ENCODE assay signal across 18 cellular contexts in the genomic region with DNA sequence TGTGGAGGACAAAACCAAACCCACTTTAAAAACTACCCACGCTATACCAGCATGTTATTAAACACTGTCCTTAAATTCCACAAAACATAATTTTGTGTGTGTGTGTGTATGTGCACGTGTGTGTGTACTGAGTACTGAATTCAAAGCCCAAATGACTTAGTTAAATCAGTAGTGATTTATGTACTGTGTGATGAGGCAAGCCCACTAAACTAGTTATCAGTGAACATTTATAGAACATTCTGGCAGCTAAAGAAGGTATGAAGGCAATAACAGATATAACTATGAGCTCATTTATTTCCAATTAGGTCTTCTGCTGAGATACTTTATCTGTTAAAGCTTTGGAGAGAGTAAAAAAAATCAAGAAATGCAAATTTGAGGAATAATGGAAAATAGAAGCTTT.
DNase-seq lines count a peak whose midpoint lies in the region; ATAC-seq and TF ChIP-seq lines count a peak whose summit lies in the region.
"Had no signal": no experiment of that assay in that cellular context is flagged by ENCODE, and none has a peak within 500 bp of the region (broad histone marks: within the 10 kb centered on the region; RNA-seq: fewer than 3 reads in every experiment).

No MANE protein-coding gene starts in this region.

- H3K4me3 ChIP-seq in mammary epithelial cell (replicated peaks in 1 of 3; ENCODE audit: insufficient read depth in 1 of 3, low read depth in 2 of 3, low read length in 3 of 3) (no peak overlapping the region), breast epithelium (no peak overlapping the region), RWPE2 (ENCODE audit: severe bottlenecking) (no peak overlapping the region), right cardiac atrium (ENCODE audit: low read length) (no peak overlapping the region), skeletal muscle tissue (ENCODE audit: low read length in 3 of 3) (no peak overlapping the region), suprapubic skin (no peak overlapping the region)
- H3K4me3 ChIP-seq: BLaER1 had no signal

- ATAC-seq in RWPE2 (ENCODE audit: low read depth) (no peak), right cardiac atrium (peak; percentile 43 to 45)
- ATAC-seq: CD8-positive, alpha-beta T cell had no signal

- no peaks in the 10 kb centered on the region for H3K79me2 ChIP-seq in mammary epithelial cell (ENCODE audit: insufficient read depth, low read length)

- H3K27me3 ChIP-seq in mammary epithelial cell (ENCODE audit: insufficient read depth, low read length) (no peaks in the 10 kb centered on the region), breast epithelium (no peaks in the 10 kb centered on the region), RWPE2 (ENCODE audit: insufficient read depth, poor library complexity, severe bottlenecking) (no peaks in the 10 kb centered on the region), right cardiac atrium (ENCODE audit: control insufficient read depth, insufficient read depth) (no peaks in the 10 kb centered on the region), skeletal muscle tissue (ENCODE audit: control insufficient read depth in 3 of 3, insufficient read depth in 3 of 3, low read length in 3 of 3) (no peaks in the 10 kb centered on the region), suprapubic skin (no peaks in the 10 kb centered on the region)
- H3K27me3 ChIP-seq: BLaER1 had no signal

- TF ChIP-seq POLR2A in breast epithelium (IDR thresholded peaks at IDR 0.05) (no peak), suprapubic skin (IDR thresholded peaks at IDR 0.05) (no peak)

- H3K9me3 ChIP-seq in mammary epithelial cell (replicated peaks; ENCODE audit: insufficient read depth, low read length): no peaks in the 10 kb centered on the region
- H3K9me3 ChIP-seq in breast epithelium: no peaks in the 10 kb centered on the region
- no peaks in the 10 kb centered on the region for H3K9me3 ChIP-seq in RWPE2 (ENCODE audit: severe bottlenecking)
- H3K9me3 ChIP-seq in right cardiac atrium (ENCODE audit: control insufficient read depth, low read length): no peaks in the 10 kb centered on the region
- H3K9me3 ChIP-seq in skeletal muscle tissue (ENCODE audit: control insufficient read depth in 3 of 3, low read length in 3 of 3): no peaks in the 10 kb centered on the region
- no peaks in the 10 kb centered on the region for H3K9me3 ChIP-seq in suprapubic skin
- H3K9me3 ChIP-seq: BLaER1 had no signal

- CTCF ChIA-PET in mammary epithelial cell (lab: Charles Lee; ENCODE audit: low non-redundant PET): interaction anchor here (0.6 kb wide), 1 partner anchor 22 kb away, joined by 3 read pairs; no protein-coding TSS in a partner anchor

- intact Hi-C loops in mammary epithelial cell (cut with micrococcal nuclease) (loop anchor here (2.0 kb wide), 1 partner anchor 19 kb away; no protein-coding TSS in a partner anchor), breast epithelium (cut with DNase I; ENCODE audit: low total_unique reads) (no loop called here), right cardiac atrium (cut with DNase I) (loop anchor here in 1 of 4 donors (5.0 to 10.0 kb wide), 2 partner anchors 116 to 299 kb away; a partner anchor contains a TSS)

- H3K36me3 ChIP-seq in mammary epithelial cell (ENCODE audit: insufficient read depth, low read length) (no peaks in the 10 kb centered on the region), breast epithelium (no peaks in the 10 kb centered on the region), RWPE2 (ENCODE audit: low read depth) (no peaks in the 10 kb centered on the region), skeletal muscle tissue (ENCODE audit: control insufficient read depth in 3 of 3, insufficient read depth in 3 of 3, low read length in 3 of 3) (peaks cover 10 to 26% (median 13%) of the 10 kb centered on the region in 3 donors), suprapubic skin (no peaks in the 10 kb centered on the region)
- H3K36me3 ChIP-seq: BLaER1 had no signal

- 79% methylated on average over 2 of the region's 2 CpGs for WGBS in mammary epithelial cell (ENCODE audit: low coverage, missing lambda C conversion rate)
- 63% methylated on average over 2 of the region's 2 CpGs for WGBS in right cardiac atrium
- 81% methylated on average over 2 of the region's 2 CpGs for WGBS in suprapubic skin

- H2AFZ ChIP-seq in mammary epithelial cell (ENCODE audit: low read depth, low read length): peak overlapping the region; percentile 51

- no peak overlapping the region for H3K9ac ChIP-seq in mammary epithelial cell (ENCODE audit: insufficient read depth, low read length)
- H3K9ac ChIP-seq in skeletal muscle tissue (ENCODE audit: low read depth in 1 of 3, low read length in 3 of 3): no peak overlapping the region
- H3K9ac ChIP-seq: BLaER1 had no signal

- TF ChIP-seq CTCF in mammary epithelial cell (conservative IDR thresholded peaks at IDR 0.05 in 1 of 2, IDR thresholded peaks at IDR 0.05 in 1 of 2; ENCODE audit: extremely low read depth in 1 of 2, insufficient read depth in 1 of 2, low read depth in 1 of 2, low read length in 2 of 2) (no peak), breast epithelium (IDR thresholded peaks at IDR 0.05) (no peak), RWPE2 (IDR thresholded peaks at IDR 0.05; ENCODE audit: poor library complexity, severe bottlenecking) (no peak), suprapubic skin (IDR thresholded peaks at IDR 0.05) (no peak)

- peaks cover 13% of the 10 kb centered on the region for H3K4me1 ChIP-seq in mammary epithelial cell (ENCODE audit: insufficient read depth, low read length)
- no peaks in the 10 kb centered on the region for H3K4me1 ChIP-seq in breast epithelium
- peaks cover 20% of the 10 kb centered on the region for H3K4me1 ChIP-seq in RWPE2 (ENCODE audit: insufficient read depth, poor library complexity, severe bottlenecking)
- H3K4me1 ChIP-seq in right cardiac atrium (ENCODE audit: control insufficient read depth, insufficient read depth, low read length): peaks cover 1% of the 10 kb centered on the region
- peaks cover 3 to 14% (median 6%) of the 10 kb centered on the region in 3 donors for H3K4me1 ChIP-seq in skeletal muscle tissue (ENCODE audit: control insufficient read depth in 3 of 3, insufficient read depth in 3 of 3, low read length in 3 of 3)
- no peaks in the 10 kb centered on the region for H3K4me1 ChIP-seq in suprapubic skin
- H3K4me1 ChIP-seq: BLaER1 had no signal

- DNase-seq in mammary epithelial cell: no peak
- no peak for DNase-seq in breast epithelium (ENCODE audit: low spot score in 2 of 2)
- DNase-seq in RWPE2 (ENCODE audit: low spot score): no peak
- DNase-seq in right cardiac atrium: no peak
- DNase-seq in AG20443 (ENCODE audit: low spot score): no peak
- no peak for DNase-seq in hypothalamus (lab: John Stamatoyannopoulos, UW)
- no peak for DNase-seq in suprapubic skin (ENCODE audit: low spot score in 2 of 2)
- DNase-seq: 8988T; CD8-positive, alpha-beta T cell; GF-D8; NCI-H1105 treated with DMSO at 0.1 percent for 48 hours; NCI-H1694 treated with DMSO at 0.1 percent for 48 hours; NCI-H2107; NCI-H345; NCI-H526; NK-92 treated with Interleukin-12 subunit alpha and Interleukin-12 subunit beta, amount 100 ng/mL, for 24 hours had no signal

- no peak overlapping the region for H3K27ac ChIP-seq in mammary epithelial cell (ENCODE audit: insufficient read depth, low read depth, low read length)
- no peak overlapping the region for H3K27ac ChIP-seq in breast epithelium
- H3K27ac ChIP-seq in RWPE2 (ENCODE audit: poor library complexity, severe bottlenecking): peak overlapping the region; percentile 84
- no peak overlapping the region for H3K27ac ChIP-seq in right cardiac atrium (ENCODE audit: low read length)
- peak overlapping the region; percentile 46 for H3K27ac ChIP-seq in skeletal muscle tissue (ENCODE audit: low read depth, low read length)
- H3K27ac ChIP-seq in suprapubic skin: no peak overlapping the region
- H3K27ac ChIP-seq: BLaER1 had no signal

- no peak overlapping the region for H3K4me2 ChIP-seq in mammary epithelial cell (ENCODE audit: insufficient read depth, low read depth, low read length)
- H3K4me2 ChIP-seq: BLaER1 had no signal

- TF ChIP-seq EP300 in suprapubic skin (IDR thresholded peaks at IDR 0.05): no peak

- dilution Hi-C loops in mammary epithelial cell (cut with HindIII; ENCODE audit: low sequenced_read_pairs): loop anchor here (5.0 kb wide), 1 partner anchor 106 kb away; no protein-coding TSS in a partner anchor

- no TSS peak for BruUV-seq in mammary epithelial cell (replicated peaks; lab: Mats Ljungman, UMichigan)

- no peaks in the 10 kb centered on the region for H4K20me1 ChIP-seq in mammary epithelial cell (ENCODE audit: insufficient read depth, low read length)
- H4K20me1 ChIP-seq: BLaER1 had no signal

- in situ Hi-C loops in mammary epithelial cell (cut with MboI; ENCODE audit: low sequenced_read_pairs in 2 of 2): loop anchor here (25.0 kb wide), 1 partner anchor 291 kb away; no protein-coding TSS in a partner anchor

Comparison
In these comparisons a context has a peak if more than half of its experiments do, and no peak if none do; other contexts are left out.
1. H3K27ac ChIP-seq: peak in RWPE2 (single experiment) and skeletal muscle tissue (single experiment); none in mammary epithelial cell (single experiment), breast epithelium (0 of 2), right cardiac atrium (single experiment) and suprapubic skin (single experiment).